In the genomic region with DNA sequence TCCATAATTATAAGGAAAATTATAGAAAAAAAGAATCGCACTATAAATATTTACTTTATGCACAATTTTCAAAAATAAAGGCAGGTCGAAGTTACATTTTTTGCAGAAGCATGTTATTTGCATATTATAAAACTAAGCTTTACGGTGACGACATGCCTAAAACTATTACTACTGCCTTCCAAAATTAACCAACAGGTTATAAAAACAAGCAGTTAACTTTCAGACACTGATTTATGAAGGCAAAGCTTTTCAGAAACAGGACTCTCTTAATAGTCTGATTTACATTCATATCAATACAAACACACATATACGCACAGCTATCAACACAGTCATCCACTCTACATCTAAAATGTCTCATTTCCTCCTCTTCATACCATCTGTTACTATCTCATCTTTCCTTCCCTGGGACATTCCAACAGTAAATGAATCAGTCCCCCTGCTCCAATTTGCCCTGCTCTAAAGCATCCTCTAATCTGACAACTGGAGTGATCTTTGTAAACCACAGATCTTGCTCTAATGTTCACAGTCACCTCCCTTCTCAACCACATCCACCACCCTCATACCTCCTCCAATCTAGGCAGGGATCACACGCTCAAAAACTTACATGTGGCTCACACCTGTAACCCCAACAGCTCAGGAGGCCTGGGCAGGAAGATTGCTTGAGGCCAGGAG, we compare ENCODE assay signal across 10 cellular contexts. TPM values are rescaled to one million over a fixed set of nuclear protein-coding genes. Genes with fewer than 3 reads are reported as not detected.
DNase-seq lines count a peak whose midpoint lies in the region; ATAC-seq and TF ChIP-seq lines count a peak whose summit lies in the region.
"Had no signal": no experiment of that assay in that cellular context is flagged by ENCODE, and none has a peak within 500 bp of the region (broad histone marks: within the 10 kb centered on the region; RNA-seq: fewer than 3 reads in every experiment).

No MANE protein-coding gene starts in this region.

- TF ChIP-seq POLR2A in right lobe of liver (IDR thresholded peaks at IDR 0.05) = no peak

- no peak overlapping the region for H3K4me3 ChIP-seq in Jurkat, Clone E6-1 (ENCODE audit: low read length)
- H3K4me3 ChIP-seq in astrocyte of the cerebellum (ENCODE audit: low read depth, low read length) (no peak overlapping the region), right lobe of liver (no peak overlapping the region)
- H3K4me3 ChIP-seq: tibial artery had no signal

- no peak overlapping the region for H3K4me3 Mint-ChIP-seq in stimulated activated effector memory CD8-positive, alpha-beta T cell treated with anti-CD3 and anti-CD28 coated beads, Interleukin-12 subunit alpha, Interleukin-12 subunit beta, amount 100 ng/mL, for 72 hours

- no peaks in the 10 kb centered on the region for H3K9me3 ChIP-seq in right lobe of liver

- H3K36me3 ChIP-seq in right lobe of liver = no peaks in the 10 kb centered on the region
- H3K36me3 ChIP-seq: tibial artery had no signal

- H3K36me3 Mint-ChIP-seq in stimulated activated effector memory CD8-positive, alpha-beta T cell treated with anti-CD3 and anti-CD28 coated beads, Interleukin-12 subunit alpha, Interleukin-12 subunit beta, amount 100 ng/mL, for 72 hours = peaks cover 19% of the 10 kb centered on the region

- no peak overlapping the region for H3K27ac Mint-ChIP-seq in stimulated activated effector memory CD8-positive, alpha-beta T cell treated with anti-CD3 and anti-CD28 coated beads, Interleukin-12 subunit alpha, Interleukin-12 subunit beta, amount 100 ng/mL, for 72 hours

- peaks cover 63% of the 10 kb centered on the region for H3K4me1 Mint-ChIP-seq in stimulated activated effector memory CD8-positive, alpha-beta T cell treated with anti-CD3 and anti-CD28 coated beads, Interleukin-12 subunit alpha, Interleukin-12 subunit beta, amount 100 ng/mL, for 72 hours

- 80% methylated on average over 6 of the region's 6 CpGs for WGBS in right lobe of liver (ENCODE audit: insufficient coverage, low coverage, low lambda C conversion rate, missing lambda C conversion rate)

- H3K4me1 ChIP-seq in right lobe of liver = peaks cover 0 to 28% (median 2%) of the 10 kb centered on the region in 4 donors

- in situ Hi-C loops in astrocyte of the cerebellum (cut with HindIII; ENCODE audit: low sequenced_read_pairs) = no loop called here

- H3K9me3 Mint-ChIP-seq in stimulated activated effector memory CD8-positive, alpha-beta T cell treated with anti-CD3 and anti-CD28 coated beads, Interleukin-12 subunit alpha, Interleukin-12 subunit beta, amount 100 ng/mL, for 72 hours = peaks cover under 1% of the 10 kb centered on the region

- H3K27me3 ChIP-seq in right lobe of liver = no peaks in the 10 kb centered on the region
- H3K27me3 ChIP-seq: tibial artery had no signal

- no peak for TF ChIP-seq CTCF in astrocyte of the cerebellum (IDR thresholded peaks at IDR 0.05; ENCODE audit: low read depth, low read length, missing control alignments)
- no peak for TF ChIP-seq CTCF in right lobe of liver (IDR thresholded peaks at IDR 0.05)

- peak; percentile 23 for DNase-seq in activated T-cell treated with anti-CD3 and anti-CD28 coated beads for 24 hours (ENCODE audit: low read depth)
- no peak for DNase-seq in activated T-cell treated with anti-CD3 and anti-CD28 coated beads for 4 hours
- peak; percentile 95 for DNase-seq in Jurkat, Clone E6-1 (ENCODE audit: low read depth, low spot score)
- DNase-seq in astrocyte of the cerebellum (ENCODE audit: low read depth) = peak; percentile 42
- peak in 1 of 2 donors; percentile 67 for DNase-seq in stimulated activated effector memory CD8-positive, alpha-beta T cell treated with anti-CD3 and anti-CD28 coated beads, Interleukin-12 subunit alpha, Interleukin-12 subunit beta, amount 100 ng/mL, for 72 hours (ENCODE audit: low spot score in 2 of 2)
- no peak for DNase-seq in NCI-H446 treated with DMSO at 0.1 percent for 48 hours (lab: John Stamatoyannopoulos, UW)
- DNase-seq in right lobe of liver = no peak
- DNase-seq: tibial artery had no signal

- ATAC-seq in stimulated activated effector memory CD8-positive, alpha-beta T cell treated with anti-CD3 and anti-CD28 coated beads, Interleukin-12 subunit alpha, Interleukin-12 subunit beta, amount 100 ng/mL, for 72 hours = peak; percentile 94
- ATAC-seq in GM19023 (IDR thresholded peaks at IDR 0.05; ENCODE audit: unreplicated experiment) = no peak
- no peak for ATAC-seq in right lobe of liver

- H3K27ac ChIP-seq in right lobe of liver = no peak overlapping the region
- H3K27ac ChIP-seq: KMS-11, tibial artery had no signal

- intact Hi-C loops in right lobe of liver (cut with DNase I) = no loop called here

RNA-seq across cellular contexts. Expression of a gene that starts 21.6 kb away (rescaled TPM):
- 24.2 TPM for polyA plus RNA-seq in Jurkat, Clone E6-1 (2012; ENCODE audit: insufficient read depth, insufficient read length)
- total RNA-seq in right lobe of liver = 10 to 100 TPM; 19.9 to 35.9 (median 28.4) TPM

Comparison
In these comparisons a context has a peak if more than half of its experiments do, and no peak if none do; other contexts are left out.
1. DNase-seq: peak in activated T-cell treated with anti-CD3 and anti-CD28 coated beads for 24 hours (single experiment), Jurkat, Clone E6-1 (single experiment) and astrocyte of the cerebellum (single experiment); none in activated T-cell treated with anti-CD3 and anti-CD28 coated beads for 4 hours (single experiment), NCI-H446 treated with DMSO at 0.1 percent for 48 hours (single experiment) and right lobe of liver (0 of 3).